ENCODE assay signal across 25 cellular contexts in genomic region chr3:38575279-38575843, GRCh38.
DNase-seq lines count a peak whose midpoint lies in the region; TF ChIP-seq lines count a peak whose summit lies in the region.
"Had no signal": no experiment of that assay in that cellular context is flagged by ENCODE, and none has a peak within 500 bp of the region (broad histone marks: within the 10 kb centered on the region; RNA-seq: fewer than 3 reads in every experiment).

No MANE protein-coding gene starts in this region.

- H3K14ac ChIP-seq in neuronal stem cell (ENCODE audit: low read length) = no peak overlapping the region

- peaks cover 25% of the 10 kb centered on the region for H3K4me1 ChIP-seq in BLaER1
- peaks cover 6% of the 10 kb centered on the region for H3K4me1 ChIP-seq in endodermal cell (ENCODE audit: control insufficient read depth, insufficient read depth, low read length)
- H3K4me1 ChIP-seq in neuronal stem cell (ENCODE audit: control insufficient read depth in 2 of 2, insufficient read depth in 1 of 2, low read depth in 1 of 2, low read length in 2 of 2) = peaks cover 0 to 2% of the 10 kb centered on the region in 2 donors
- no peaks in the 10 kb centered on the region for H3K4me1 ChIP-seq in effector memory CD4-positive, alpha-beta T cell (ENCODE audit: control insufficient read depth, insufficient read depth, low read length, poor library complexity, severe bottlenecking)
- H3K4me1 ChIP-seq: parathyroid adenoma had no signal

- no peak overlapping the region for H3K4me3 Mint-ChIP-seq in endodermal cell
- H3K4me3 Mint-ChIP-seq: activated B cell treated with CpG ODN at 0.5 μM for 24 hours; dendritic cell treated with granulocyte-macrophage colony-stimulating factor and Interleukin-4, amounts not matched to agents 40 ng/mL and 50 ng/mL, for 4 days; stimulated activated naive CD8-positive, alpha-beta T cell treated with anti-CD3 and anti-CD28 coated beads, Interleukin-15, Interleukin-2, amounts not matched to agents 100 ng/mL and 50 ng/mL, for 24 hours had no signal

- H3K23ac ChIP-seq in neuronal stem cell (ENCODE audit: low read depth, low read length, poor library complexity) = peak overlapping the region; percentile 65

- H3K9me3 ChIP-seq in BLaER1 = peaks cover 4% of the 10 kb centered on the region
- peaks cover 7% of the 10 kb centered on the region for H3K9me3 ChIP-seq in endodermal cell (ENCODE audit: control insufficient read depth, low read length)
- H3K9me3 ChIP-seq in neuronal stem cell (replicated peaks in 1 of 2; ENCODE audit: control insufficient read depth in 2 of 2, insufficient read depth in 1 of 2, low read depth in 1 of 2, low read length in 2 of 2) = peaks cover 0 to 1% of the 10 kb centered on the region in 2 donors
- H3K9me3 ChIP-seq in effector memory CD4-positive, alpha-beta T cell (ENCODE audit: control insufficient read depth, low read length) = no peaks in the 10 kb centered on the region

- WGBS in endodermal cell (ENCODE audit: insufficient coverage in 1 of 2, insufficient read length in 1 of 2), 2 experiments = 96 to 100% methylated on average over 3 to 18 of the region's 18 CpGs
- no CpG with 5 or more reads among the region's 18 CpGs for WGBS in neuronal stem cell (ENCODE audit: extremely low coverage in 2 of 2, insufficient read length in 2 of 2, insufficient replicate concordance in 1 of 2), 2 donors

- peaks cover 13% of the 10 kb centered on the region for H3K27me3 Mint-ChIP-seq in endodermal cell (ENCODE audit: insufficient read depth)
- H3K27me3 Mint-ChIP-seq: stimulated activated naive CD8-positive, alpha-beta T cell treated with anti-CD3 and anti-CD28 coated beads, Interleukin-15, Interleukin-2, amounts not matched to agents 100 ng/mL and 50 ng/mL, for 24 hours had no signal

- H3K4me1 Mint-ChIP-seq in endodermal cell = peaks cover 9% of the 10 kb centered on the region
- H3K4me1 Mint-ChIP-seq: activated B cell treated with CpG ODN at 0.5 μM for 24 hours had no signal

- H3K36me3 Mint-ChIP-seq in endodermal cell (ENCODE audit: low read depth) = no peaks in the 10 kb centered on the region

- no peak overlapping the region for H2BK12ac ChIP-seq in neuronal stem cell (ENCODE audit: low read length)

- H3K4me3 ChIP-seq in BLaER1 (no peak overlapping the region), endodermal cell (ENCODE audit: low read length) (no peak overlapping the region), neuronal stem cell (ENCODE audit: low read length in 2 of 2) (no peak overlapping the region)
- no peak overlapping the region for H3K4me3 ChIP-seq in effector memory CD4-positive, alpha-beta T cell (ENCODE audit: insufficient read depth, low read depth, low read length, poor library complexity, severe bottlenecking)

- H4K8ac ChIP-seq in neuronal stem cell (ENCODE audit: low read depth, low read length) = no peak overlapping the region

- H3K4me2 ChIP-seq in BLaER1 = peak overlapping the region; percentile 12; the same call in 1 of the 2 replicates
- no peak overlapping the region for H3K4me2 ChIP-seq in neuronal stem cell (ENCODE audit: insufficient read depth, low read length, poor library complexity, severe bottlenecking)

- TF ChIP-seq CTCF in endodermal cell (conservative IDR thresholded peaks at IDR 0.05) = no peak

- no peaks in the 10 kb centered on the region for H4K20me1 ChIP-seq in BLaER1

- H2BK120ac ChIP-seq in neuronal stem cell (ENCODE audit: low read depth, low read length) = peak overlapping the region; percentile 63

- H2AFZ ChIP-seq in neuronal stem cell (ENCODE audit: low read length) = no peak overlapping the region
- H2AFZ ChIP-seq: parathyroid adenoma had no signal

- DNase-seq in activated CD4-positive, alpha-beta T cell treated with anti-CD3 and anti-CD28 coated beads for 1 hour = peak; percentile 1
- no peak for DNase-seq in activated CD4-positive, alpha-beta T cell treated with anti-CD3 and anti-CD28 coated beads, Interleukin-2, amount 50 U/mL, for 1 hour
- DNase-seq in endodermal cell = peak; percentile 42
- DNase-seq in neuronal stem cell (ENCODE audit: low spot score) = no peak
- DNase-seq in Kasumi-1 (lab: John Stamatoyannopoulos, UW) = no peak
- DNase-seq in effector memory CD4-positive, alpha-beta T cell = no peak
- no peak for DNase-seq in NCI-H187 (lab: John Stamatoyannopoulos, UW)
- DNase-seq: 8988T; activated gamma-delta T cell treated with Interleukin-2 at 50 U/mL for 16 hours; amygdala; COR-L47; DND-41; H7; hippocampal formation; mammary epithelial cell; NCI-H1105; NCI-H510A; stimulated activated CD4-positive, alpha-beta T cell treated with anti-CD3 and anti-CD28 coated beads, Interleukin-2, amount 100 ng/mL, for 48 hours; T-helper 9 cell had no signal

- H3K27ac ChIP-seq in BLaER1 (peak overlapping the region; percentile 18; the same call in 1 of the 2 replicates), endodermal cell (ENCODE audit: low read depth, low read length) (no peak overlapping the region), neuronal stem cell (replicated peaks; ENCODE audit: low read length) (no peak overlapping the region)
- H3K27ac ChIP-seq in effector memory CD4-positive, alpha-beta T cell (ENCODE audit: insufficient read depth, low read length, poor library complexity, severe bottlenecking) = no peak overlapping the region
- H3K27ac ChIP-seq: parathyroid adenoma, RWPE1 had no signal

- no peaks in the 10 kb centered on the region for H3K36me3 ChIP-seq in BLaER1
- no peaks in the 10 kb centered on the region for H3K36me3 ChIP-seq in endodermal cell (ENCODE audit: control insufficient read depth, insufficient read depth, low read length)
- H3K36me3 ChIP-seq in neuronal stem cell (replicated peaks in 1 of 2; ENCODE audit: control insufficient read depth in 2 of 2, insufficient read depth in 2 of 2, low read length in 2 of 2) = no peaks in the 10 kb centered on the region
- H3K36me3 ChIP-seq in effector memory CD4-positive, alpha-beta T cell (ENCODE audit: control insufficient read depth, insufficient read depth, low read length) = no peaks in the 10 kb centered on the region

- H3K27ac Mint-ChIP-seq in endodermal cell = no peak overlapping the region
- H3K27ac Mint-ChIP-seq: activated B cell treated with CpG ODN at 0.5 μM for 24 hours; dendritic cell treated with granulocyte-macrophage colony-stimulating factor and Interleukin-4, amounts not matched to agents 40 ng/mL and 50 ng/mL, for 4 days; stimulated activated naive CD8-positive, alpha-beta T cell treated with anti-CD3 and anti-CD28 coated beads, Interleukin-15, Interleukin-2, amounts not matched to agents 100 ng/mL and 50 ng/mL, for 24 hours had no signal

- H3K4ac ChIP-seq in neuronal stem cell (ENCODE audit: low read length) = peak overlapping the region; percentile 84

- H3K9ac ChIP-seq in BLaER1 (no peak overlapping the region), endodermal cell (ENCODE audit: extremely low read depth, low read length, poor library complexity, severe bottlenecking) (no peak overlapping the region), neuronal stem cell (ENCODE audit: low read depth, low read length, poor library complexity) (no peak overlapping the region)
- H3K9ac ChIP-seq: parathyroid adenoma had no signal

- H2BK15ac ChIP-seq in neuronal stem cell (ENCODE audit: low read length) = no peak overlapping the region

- H3K9me3 Mint-ChIP-seq in endodermal cell = peaks cover 6% of the 10 kb centered on the region
- H3K9me3 Mint-ChIP-seq: dendritic cell treated with granulocyte-macrophage colony-stimulating factor and Interleukin-4, amounts not matched to agents 40 ng/mL and 50 ng/mL, for 4 days; stimulated activated naive CD8-positive, alpha-beta T cell treated with anti-CD3 and anti-CD28 coated beads, Interleukin-15, Interleukin-2, amounts not matched to agents 100 ng/mL and 50 ng/mL, for 24 hours had no signal

- no peaks in the 10 kb centered on the region for H3K79me1 ChIP-seq in neuronal stem cell (ENCODE audit: low read depth, low read length)

- no peak overlapping the region for H2AK5ac ChIP-seq in neuronal stem cell (ENCODE audit: low read depth, low read length)

- H2BK5ac ChIP-seq in neuronal stem cell (ENCODE audit: low read length) = peak overlapping the region; percentile 77

- H4K91ac ChIP-seq in neuronal stem cell (ENCODE audit: low read depth, low read length, poor library complexity) = no peak overlapping the region

- peak overlapping the region; percentile 83 for H3K18ac ChIP-seq in neuronal stem cell (ENCODE audit: low read length)

- H3K27me3 ChIP-seq in BLaER1 (no peaks in the 10 kb centered on the region), endodermal cell (ENCODE audit: control insufficient read depth, insufficient read depth, low read length, poor library complexity, severe bottlenecking) (no peaks in the 10 kb centered on the region), neuronal stem cell (ENCODE audit: control insufficient read depth in 3 of 3, insufficient read depth in 3 of 3, low read depth in 1 of 3, low read length in 3 of 3) (peaks cover 0 to 4% (median 0%) of the 10 kb centered on the region in 3 experiments)
- no peaks in the 10 kb centered on the region for H3K27me3 ChIP-seq in effector memory CD4-positive, alpha-beta T cell (replicated peaks; ENCODE audit: control insufficient read depth, insufficient read depth, low read length, poor library complexity, severe bottlenecking)

Comparison
In these comparisons a context has a peak if more than half of its experiments do, and no peak if none do; other contexts are left out.
1. DNase-seq: peak in activated CD4-positive, alpha-beta T cell treated with anti-CD3 and anti-CD28 coated beads for 1 hour (single experiment) and endodermal cell (single experiment); none in activated CD4-positive, alpha-beta T cell treated with anti-CD3 and anti-CD28 coated beads, Interleukin-2, amount 50 U/mL, for 1 hour (single experiment), neuronal stem cell (single experiment), Kasumi-1 (0 of 2), effector memory CD4-positive, alpha-beta T cell (0 of 3) and NCI-H187 (0 of 2).